Comparison of ENCODE assay signal across 11 cellular contexts in the genomic region with DNA sequence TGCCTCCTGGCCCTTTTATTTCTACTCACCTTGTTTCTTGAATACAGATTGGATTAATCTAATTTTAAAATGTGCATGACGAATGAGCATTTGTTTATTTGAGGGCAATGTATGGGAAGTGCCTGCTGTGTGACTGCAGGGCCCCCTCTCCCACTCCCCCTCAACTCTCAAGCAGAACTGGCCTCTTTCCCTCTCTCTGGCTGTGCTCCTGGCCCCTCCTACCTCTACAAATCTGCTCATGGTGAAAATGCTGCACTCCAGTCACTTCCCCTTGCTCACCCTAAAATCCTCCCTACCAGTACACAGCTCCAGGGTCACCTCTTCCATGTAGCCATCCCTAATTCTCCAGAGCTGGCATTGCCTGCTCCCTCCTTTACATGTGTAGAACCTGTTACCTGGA. TPM values are rescaled to one million over a fixed set of nuclear protein-coding genes. Genes with fewer than 3 reads are reported as not detected.
DNase-seq lines count a peak whose midpoint lies in the region; ATAC-seq and TF ChIP-seq lines count a peak whose summit lies in the region.
"Had no signal": no experiment of that assay in that cellular context is flagged by ENCODE, and none has a peak within 500 bp of the region (broad histone marks: within the 10 kb centered on the region; RNA-seq: fewer than 3 reads in every experiment).

No MANE protein-coding gene starts in this region.

- H3K4me3 ChIP-seq in heart right ventricle, result no peak overlapping the region
- H3K4me3 ChIP-seq in vagina, result no peak overlapping the region
- H3K4me3 ChIP-seq: PC-9 had no signal

- intact Hi-C loops in heart right ventricle (cut with DNase I) (loop anchor here in 1 of 10 donors (1.0 kb wide), 1 partner anchor 28 kb away; no protein-coding TSS in a partner anchor), Right ventricle myocardium inferior (cut with DNase I) (no loop called here), vagina (cut with DNase I) (no loop called here)

- peaks cover 0 to 24% (median 0%) of the 10 kb centered on the region in 9 donors for H3K36me3 ChIP-seq in heart right ventricle
- H3K36me3 ChIP-seq in vagina, result no peaks in the 10 kb centered on the region

- H3K27ac ChIP-seq in heart right ventricle (peak overlapping the region in 9 of 10 donors; percentile 90 to 99 (median 98)), caudate nucleus (ENCODE audit: low read depth, low read length) (peak overlapping the region; percentile 94), vagina (peak overlapping the region; percentile 94)
- H3K27ac ChIP-seq: PC-9 had no signal

- H3K36me3 Mint-ChIP-seq in nephron (ENCODE audit: low read depth), result peaks cover 16% of the 10 kb centered on the region

- H3K27ac Mint-ChIP-seq in nephron, result peak overlapping the region; percentile 19 to 92 (median 89)
- H3K27ac Mint-ChIP-seq: activated CD4-positive, alpha-beta T cell treated with anti-CD3 and anti-CD28 coated beads, Interleukin-2, amount 10 ng/mL, durations not matched to agents 7 days and 5 days had no signal

- no peaks in the 10 kb centered on the region for H3K27me3 ChIP-seq in heart right ventricle
- no peaks in the 10 kb centered on the region for H3K27me3 ChIP-seq in vagina

- no peaks in the 10 kb centered on the region for H3K27me3 Mint-ChIP-seq in nephron (ENCODE audit: low read depth)

- ATAC-seq in heart right ventricle (no peak), Right ventricle myocardium inferior (no peak)

- 17 to 41% methylated on average over 1 of the region's 1 CpG for WGBS in heart right ventricle, 2 donors

- no peak for TF ChIP-seq CTCF in heart right ventricle (IDR thresholded peaks at IDR 0.05)
- no peak for TF ChIP-seq CTCF in nephron (IDR thresholded peaks at IDR 0.05; ENCODE audit: unreplicated experiment in 3 of 3)
- TF ChIP-seq CTCF in vagina (IDR thresholded peaks at IDR 0.05), result no peak

- peak overlapping the region; percentile 20 to 65 (median 58) for H3K4me3 Mint-ChIP-seq in nephron
- H3K4me3 Mint-ChIP-seq: activated CD4-positive, alpha-beta T cell treated with anti-CD3 and anti-CD28 coated beads, Interleukin-2, amount 10 ng/mL, durations not matched to agents 7 days and 5 days had no signal

- TF ChIP-seq POLR2A in vagina (IDR thresholded peaks at IDR 0.05), result no peak

- no peaks in the 10 kb centered on the region for H3K9me3 Mint-ChIP-seq in nephron
- H3K9me3 Mint-ChIP-seq: activated CD4-positive, alpha-beta T cell treated with anti-CD3 and anti-CD28 coated beads, Interleukin-2, amount 10 ng/mL, durations not matched to agents 7 days and 5 days had no signal

- no peak for DNase-seq in heart right ventricle
- no peak for DNase-seq in Right ventricle myocardium inferior (ENCODE audit: missing footprints)
- DNase-seq in caudate nucleus (lab: John Stamatoyannopoulos, UW), result no peak
- no peak for DNase-seq in vagina (ENCODE audit: extremely low spot score in 2 of 2)
- DNase-seq in activated CD8-positive, alpha-beta memory T cell treated with anti-CD3 and anti-CD28 coated beads for 24 hours, result no peak
- DNase-seq in hepatic stellate cell (ENCODE audit: low spot score), result no peak
- no peak for DNase-seq in cerebellar cortex (ENCODE audit: low spot score)
- DNase-seq: activated CD4-positive, alpha-beta T cell treated with anti-CD3 and anti-CD28 coated beads, Interleukin-2, amount 10 ng/mL, durations not matched to agents 7 days and 5 days; nucleus accumbens; PC-9 had no signal

- peaks cover 45 to 77% (median 68%) of the 10 kb centered on the region in 9 donors for H3K4me1 ChIP-seq in heart right ventricle
- peaks cover 76% of the 10 kb centered on the region for H3K4me1 ChIP-seq in vagina

- H3K9me3 ChIP-seq in heart right ventricle, result no peaks in the 10 kb centered on the region
- no peaks in the 10 kb centered on the region for H3K9me3 ChIP-seq in vagina

- H3K4me1 Mint-ChIP-seq in nephron, result peaks cover 58% of the 10 kb centered on the region

RNA-seq across cellular contexts. Expression of gene NDST1, which starts 17.2 kb away (rescaled TPM):
- total RNA-seq in heart right ventricle (10 to 100 TPM; 50.3 to 86.1 (median 61.5) TPM), Right ventricle myocardium inferior (60.4 TPM), vagina (73.9 TPM)
- 10 to 100 TPM; 14.8 to 15.9 TPM for polyA plus RNA-seq in heart right ventricle

RNA-seq across cellular contexts. Expression of gene RPS14, which starts 41.2 kb away (rescaled TPM):
- total RNA-seq in heart right ventricle (1,000 to 10,000 TPM in 9 of 10 donors, 100 to 1,000 TPM in 1; 984 to 1,344 (median 1,239) TPM), Right ventricle myocardium inferior (1,267 TPM), vagina (3,194 TPM)
- 1,000 to 10,000 TPM; 1,373 to 4,233 TPM for polyA plus RNA-seq in heart right ventricle
